1 cellular context compared by ENCODE assay signal in the genomic region with DNA sequence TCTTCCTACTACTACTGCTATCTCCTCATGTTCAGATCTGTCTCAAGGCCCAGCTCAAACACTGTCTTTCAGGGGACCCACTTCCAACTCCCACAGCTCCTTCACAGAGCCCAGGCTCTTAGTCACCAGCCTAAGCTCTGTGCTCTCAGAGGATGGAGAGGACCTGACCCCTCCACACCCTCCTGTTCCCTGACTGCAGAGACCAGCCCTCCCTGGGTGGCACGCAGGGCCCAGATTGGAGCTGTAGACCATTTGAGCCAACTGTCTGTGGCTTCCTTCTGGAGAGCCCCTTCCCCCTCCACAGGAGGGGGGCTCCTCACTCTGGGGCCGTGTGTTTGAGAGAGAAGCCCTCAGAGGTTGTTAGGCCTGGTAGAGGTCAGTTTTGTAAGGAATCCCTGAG.
TF ChIP-seq lines count a peak whose summit lies in the region.

No MANE protein-coding gene starts in this region.

TF ChIP-seq in K562, 482 proteins besides CTCF, POLR2A, EP300 and RAD21:
- TF ChIP-seq, protein P1, sequence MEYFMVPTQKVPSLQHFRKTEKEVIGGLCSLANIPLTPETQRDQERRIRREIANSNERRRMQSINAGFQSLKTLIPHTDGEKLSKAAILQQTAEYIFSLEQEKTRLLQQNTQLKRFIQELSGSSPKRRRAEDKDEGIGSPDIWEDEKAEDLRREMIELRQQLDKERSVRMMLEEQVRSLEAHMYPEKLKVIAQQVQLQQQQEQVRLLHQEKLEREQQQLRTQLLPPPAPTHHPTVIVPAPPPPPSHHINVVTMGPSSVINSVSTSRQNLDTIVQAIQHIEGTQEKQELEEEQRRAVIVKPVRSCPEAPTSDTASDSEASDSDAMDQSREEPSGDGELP (CRISPR knock-in tag; IDR thresholded peaks at IDR 0.05; ENCODE audit: borderline replicate concordance) = no peak
- TF ChIP-seq, protein P2, sequence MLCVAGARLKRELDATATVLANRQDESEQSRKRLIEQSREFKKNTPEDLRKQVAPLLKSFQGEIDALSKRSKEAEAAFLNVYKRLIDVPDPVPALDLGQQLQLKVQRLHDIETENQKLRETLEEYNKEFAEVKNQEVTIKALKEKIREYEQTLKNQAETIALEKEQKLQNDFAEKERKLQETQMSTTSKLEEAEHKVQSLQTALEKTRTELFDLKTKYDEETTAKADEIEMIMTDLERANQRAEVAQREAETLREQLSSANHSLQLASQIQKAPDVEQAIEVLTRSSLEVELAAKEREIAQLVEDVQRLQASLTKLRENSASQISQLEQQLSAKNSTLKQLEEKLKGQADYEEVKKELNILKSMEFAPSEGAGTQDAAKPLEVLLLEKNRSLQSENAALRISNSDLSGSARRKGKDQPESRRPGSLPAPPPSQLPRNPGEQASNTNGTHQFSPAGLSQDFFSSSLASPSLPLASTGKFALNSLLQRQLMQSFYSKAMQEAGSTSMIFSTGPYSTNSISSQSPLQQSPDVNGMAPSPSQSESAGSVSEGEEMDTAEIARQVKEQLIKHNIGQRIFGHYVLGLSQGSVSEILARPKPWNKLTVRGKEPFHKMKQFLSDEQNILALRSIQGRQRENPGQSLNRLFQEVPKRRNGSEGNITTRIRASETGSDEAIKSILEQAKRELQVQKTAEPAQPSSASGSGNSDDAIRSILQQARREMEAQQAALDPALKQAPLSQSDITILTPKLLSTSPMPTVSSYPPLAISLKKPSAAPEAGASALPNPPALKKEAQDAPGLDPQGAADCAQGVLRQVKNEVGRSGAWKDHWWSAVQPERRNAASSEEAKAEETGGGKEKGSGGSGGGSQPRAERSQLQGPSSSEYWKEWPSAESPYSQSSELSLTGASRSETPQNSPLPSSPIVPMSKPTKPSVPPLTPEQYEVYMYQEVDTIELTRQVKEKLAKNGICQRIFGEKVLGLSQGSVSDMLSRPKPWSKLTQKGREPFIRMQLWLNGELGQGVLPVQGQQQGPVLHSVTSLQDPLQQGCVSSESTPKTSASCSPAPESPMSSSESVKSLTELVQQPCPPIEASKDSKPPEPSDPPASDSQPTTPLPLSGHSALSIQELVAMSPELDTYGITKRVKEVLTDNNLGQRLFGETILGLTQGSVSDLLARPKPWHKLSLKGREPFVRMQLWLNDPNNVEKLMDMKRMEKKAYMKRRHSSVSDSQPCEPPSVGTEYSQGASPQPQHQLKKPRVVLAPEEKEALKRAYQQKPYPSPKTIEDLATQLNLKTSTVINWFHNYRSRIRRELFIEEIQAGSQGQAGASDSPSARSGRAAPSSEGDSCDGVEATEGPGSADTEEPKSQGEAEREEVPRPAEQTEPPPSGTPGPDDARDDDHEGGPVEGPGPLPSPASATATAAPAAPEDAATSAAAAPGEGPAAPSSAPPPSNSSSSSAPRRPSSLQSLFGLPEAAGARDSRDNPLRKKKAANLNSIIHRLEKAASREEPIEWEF (CRISPR knock-in tag; IDR thresholded peaks at IDR 0.05) = no peak
- TF ChIP-seq SLC30A9 (CRISPR knock-in tag; IDR thresholded peaks at IDR 0.05) = no peak
- TF ChIP-seq NONO (IDR thresholded peaks at IDR 0.05; ENCODE audit: low read depth in 2 of 2, low read length in 1 of 2) = no peak
- TF ChIP-seq ZNF165 (CRISPR knock-in tag; IDR thresholded peaks at IDR 0.05; ENCODE audit: borderline replicate concordance) = no peak
- no peak for TF ChIP-seq PHB2 (IDR thresholded peaks at IDR 0.05; ENCODE audit: low read depth)
